In the genomic region with DNA sequence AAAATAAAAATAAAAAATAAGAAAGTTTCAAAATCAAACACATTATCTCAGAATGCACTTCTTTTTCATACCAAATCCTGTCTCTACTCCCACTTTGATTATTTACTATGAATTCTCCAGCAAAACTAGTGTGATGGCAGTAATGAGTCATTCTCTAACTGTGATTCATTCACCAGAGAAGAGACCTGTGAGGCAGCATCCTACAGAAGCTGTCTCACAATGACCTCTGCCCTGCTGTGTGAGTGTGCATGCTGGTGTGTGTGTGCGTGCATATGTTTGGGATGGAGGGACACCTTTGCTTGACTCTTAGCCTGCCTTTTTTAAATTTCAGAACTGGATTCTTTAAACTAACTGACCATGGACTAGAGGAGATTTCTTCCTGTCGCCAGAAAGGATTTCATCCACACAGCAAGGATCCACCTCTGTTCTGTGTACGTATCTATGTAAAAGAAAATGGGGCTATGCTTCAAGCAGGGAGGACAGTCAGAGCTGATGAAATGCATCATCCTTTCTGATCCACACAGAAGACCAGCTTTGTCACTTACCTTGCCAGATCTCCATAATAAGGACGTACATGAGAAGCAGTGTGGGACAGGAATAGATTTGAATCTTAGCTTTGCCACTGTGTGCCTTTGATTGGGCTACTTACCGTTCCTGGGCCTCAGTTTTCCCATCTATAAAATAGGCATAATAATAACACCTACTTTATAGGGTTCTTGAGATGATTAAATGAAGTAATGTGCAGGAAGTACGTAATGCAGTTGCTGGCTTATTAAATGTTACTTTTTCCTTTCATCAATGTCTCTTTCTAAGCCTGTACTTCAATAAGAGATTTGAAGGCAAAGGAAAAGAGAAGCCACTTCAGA, we compare ENCODE assay signal across 10 cellular contexts. TPM values are rescaled to one million over a fixed set of nuclear protein-coding genes. Genes with fewer than 3 reads are reported as not detected.
A peak's percentile ranks its signal among the peaks of the same experiment; 100 is the strongest.
DNase-seq lines count a peak whose midpoint lies in the region; ATAC-seq and TF ChIP-seq lines count a peak whose summit lies in the region.
"Had no signal": no experiment of that assay in that cellular context is flagged by ENCODE, and none has a peak within 500 bp of the region (broad histone marks: within the 10 kb centered on the region; RNA-seq: fewer than 3 reads in every experiment).

No MANE protein-coding gene starts in this region.

- no peaks in the 10 kb centered on the region for H3K27me3 Mint-ChIP-seq in natural killer cell treated with Interleukin-12 subunit alpha and Interleukin-12 subunit beta and Interleukin-15 and Interleukin-18, amount 100 ng/mL, for 72 hours
- H3K27me3 Mint-ChIP-seq in natural killer cell (ENCODE audit: low read depth in 2 of 2) (no peaks in the 10 kb centered on the region), endothelial cell (ENCODE audit: unreplicated experiment) (peaks cover 2% of the 10 kb centered on the region)
- H3K27me3 Mint-ChIP-seq: CD4-positive, CD25-positive, alpha-beta regulatory T cell had no signal

- TF ChIP-seq CTCF in natural killer cell (IDR thresholded peaks at IDR 0.05) (no peak), endothelial cell (IDR thresholded peaks at IDR 0.05; ENCODE audit: unreplicated experiment) (no peak)

- H3K27ac Mint-ChIP-seq in natural killer cell treated with Interleukin-12 subunit alpha and Interleukin-12 subunit beta and Interleukin-15 and Interleukin-18, amount 100 ng/mL, for 72 hours = peak overlapping the region in 1 of 2 donors; percentile 66
- H3K27ac Mint-ChIP-seq in natural killer cell (no peak overlapping the region), endothelial cell (ENCODE audit: unreplicated experiment) (no peak overlapping the region)

- H3K36me3 Mint-ChIP-seq in natural killer cell treated with Interleukin-12 subunit alpha and Interleukin-12 subunit beta and Interleukin-15 and Interleukin-18, amount 100 ng/mL, for 72 hours = peaks cover 39% of the 10 kb centered on the region
- H3K36me3 Mint-ChIP-seq in natural killer cell (peaks cover 36% of the 10 kb centered on the region), endothelial cell (ENCODE audit: low read depth, unreplicated experiment) (peaks cover 17% of the 10 kb centered on the region)

- peak overlapping the region; percentile 32 for H3K4me3 Mint-ChIP-seq in natural killer cell treated with Interleukin-12 subunit alpha and Interleukin-12 subunit beta and Interleukin-15 and Interleukin-18, amount 100 ng/mL, for 72 hours
- H3K4me3 Mint-ChIP-seq in natural killer cell (no peak overlapping the region), endothelial cell (ENCODE audit: unreplicated experiment) (no peak overlapping the region)

- ATAC-seq in natural killer cell treated with Interleukin-12 subunit alpha and Interleukin-12 subunit beta and Interleukin-15 and Interleukin-18, amount 100 ng/mL, for 72 hours = peak; percentile 93 to 98
- ATAC-seq in natural killer cell = no peak
- ATAC-seq in GM21576 (IDR thresholded peaks at IDR 0.05; ENCODE audit: unreplicated experiment) = no peak
- ATAC-seq in sciatic nerve = no peak
- ATAC-seq: gastrocnemius medialis had no signal

- peak; percentile 67 for DNase-seq in natural killer cell treated with Interleukin-12 subunit alpha and Interleukin-12 subunit beta and Interleukin-15 and Interleukin-18, amount 100 ng/mL, for 72 hours (ENCODE audit: low spot score)
- DNase-seq in natural killer cell (no peak), iris pigment epithelial cell (ENCODE audit: low read depth) (peak; percentile 92), sciatic nerve (ENCODE audit: low spot score) (no peak), cerebellar cortex (ENCODE audit: low spot score) (no peak), endothelial cell (ENCODE audit: low spot score) (no peak)
- DNase-seq in activated T-cell treated with anti-CD3 and anti-CD28 coated beads, Interleukin-2, amount 50 U/mL, for 48 hours = peak; percentile 55 to 60
- DNase-seq: gastrocnemius medialis had no signal

- no peaks in the 10 kb centered on the region for H3K9me3 Mint-ChIP-seq in natural killer cell treated with Interleukin-12 subunit alpha and Interleukin-12 subunit beta and Interleukin-15 and Interleukin-18, amount 100 ng/mL, for 72 hours
- H3K9me3 Mint-ChIP-seq in natural killer cell (no peaks in the 10 kb centered on the region), endothelial cell (ENCODE audit: unreplicated experiment) (no peaks in the 10 kb centered on the region)
- H3K9me3 Mint-ChIP-seq: CD4-positive, CD25-positive, alpha-beta regulatory T cell had no signal

- intact Hi-C loops in natural killer cell (cut with micrococcal nuclease) (no loop called here), sciatic nerve (cut with DNase I) (no loop called here)

- H3K4me1 Mint-ChIP-seq in natural killer cell treated with Interleukin-12 subunit alpha and Interleukin-12 subunit beta and Interleukin-15 and Interleukin-18, amount 100 ng/mL, for 72 hours (ENCODE audit: low read depth in 2 of 2) = peaks cover 33 to 42% of the 10 kb centered on the region in 2 donors
- H3K4me1 Mint-ChIP-seq in natural killer cell (no peaks in the 10 kb centered on the region), endothelial cell (ENCODE audit: unreplicated experiment) (peaks cover 11% of the 10 kb centered on the region)
- H3K4me1 Mint-ChIP-seq: CD4-positive, CD25-positive, alpha-beta regulatory T cell had no signal

RNA-seq across cellular contexts. Expression of a gene that starts 31.2 kb away (rescaled TPM):
- 10 to 100 TPM; 27.5 to 40.6 TPM for total RNA-seq in natural killer cell treated with Interleukin-12 subunit alpha and Interleukin-12 subunit beta and Interleukin-15 and Interleukin-18, amount 100 ng/mL, for 72 hours
- total RNA-seq in natural killer cell (10 to 100 TPM; 23.8 to 27.3 (median 25.3) TPM), sciatic nerve (41.5 TPM), endothelial cell (ENCODE audit: unreplicated experiment) (29.2 TPM)

RNA-seq across cellular contexts. Expression of a gene that starts 32.9 kb away (rescaled TPM):
- total RNA-seq in natural killer cell treated with Interleukin-12 subunit alpha and Interleukin-12 subunit beta and Interleukin-15 and Interleukin-18, amount 100 ng/mL, for 72 hours = not detected
- total RNA-seq in natural killer cell (not detected), sciatic nerve (4.4 TPM), endothelial cell (ENCODE audit: unreplicated experiment) (8.3 TPM)

Comparison
In these comparisons a context has a peak if more than half of its experiments do, and no peak if none do; other contexts are left out.
1. ATAC-seq: peak in natural killer cell treated with Interleukin-12 subunit alpha and Interleukin-12 subunit beta and Interleukin-15 and Interleukin-18, amount 100 ng/mL, for 72 hours (2 of 2); none in natural killer cell (0 of 3), GM21576 (single experiment) and sciatic nerve (single experiment).
2. DNase-seq: peak in natural killer cell treated with Interleukin-12 subunit alpha and Interleukin-12 subunit beta and Interleukin-15 and Interleukin-18, amount 100 ng/mL, for 72 hours (single experiment), activated T-cell treated with anti-CD3 and anti-CD28 coated beads, Interleukin-2, amount 50 U/mL, for 48 hours (2 of 2) and iris pigment epithelial cell (single experiment); none in natural killer cell (single experiment), sciatic nerve (single experiment), cerebellar cortex (single experiment) and endothelial cell (single experiment).